30 cellular contexts compared by ENCODE assay signal in genomic region chr1:170556910-170557309, GRCh38. TPM values are rescaled to one million over a fixed set of nuclear protein-coding genes. Genes with fewer than 3 reads are reported as not detected.
DNase-seq lines count a peak whose midpoint lies in the region; ATAC-seq and TF ChIP-seq lines count a peak whose summit lies in the region.
"Had no signal": no experiment of that assay in that cellular context is flagged by ENCODE, and none has a peak within 500 bp of the region (broad histone marks: within the 10 kb centered on the region; RNA-seq: fewer than 3 reads in every experiment).

No MANE protein-coding gene starts in this region.

- H3K4me3 ChIP-seq in fibroblast of pulmonary artery (replicated peaks; ENCODE audit: low read depth, low read length), result no peak overlapping the region
- H3K4me3 ChIP-seq in skeletal muscle cell (ENCODE audit: low read depth, low read length), result no peak overlapping the region
- H3K4me3 ChIP-seq: breast epithelium, coronary artery, esophagus muscularis mucosa, K562, lung, pancreas had no signal

- no peak for ATAC-seq in HG02973 (IDR thresholded peaks at IDR 0.05; ENCODE audit: unreplicated experiment)
- ATAC-seq: effector memory CD8-positive, alpha-beta T cell; K562; pancreas; right cardiac atrium; stimulated activated effector memory CD8-positive, alpha-beta T cell treated with anti-CD3 and anti-CD28 coated beads, Interleukin-12 subunit alpha, Interleukin-12 subunit beta, amount 100 ng/mL, for 72 hours had no signal

- TF ChIP-seq CTCF in fibroblast of pulmonary artery (IDR thresholded peaks at IDR 0.05; ENCODE audit: low read length, missing control alignments), result no peak

- DNase-seq in HCEC 1CT (peak; percentile 81), amniotic epithelial cell (ENCODE audit: low read depth) (peak; percentile 26), fibroblast of pulmonary artery (ENCODE audit: low read depth) (peak; percentile 27), skeletal muscle cell (ENCODE audit: low read depth) (peak; percentile 65), A172 (ENCODE audit: low spot score) (no peak), NCI-H1105 treated with DMSO at 0.1 percent for 48 hours (lab: John Stamatoyannopoulos, UW) (no peak)
- DNase-seq: activated CD4-positive, alpha-beta memory T cell treated with anti-CD3 and anti-CD28 coated beads for 36 hours; activated CD4-positive, CD25-positive, alpha-beta regulatory T cell treated with anti-CD3 and anti-CD28 coated beads, Interleukin-2, amount 50 U/mL, for 72 hours; activated CD8-positive, alpha-beta memory T cell treated with anti-CD3 and anti-CD28 coated beads, Interleukin-2, amount 50 U/mL, for 48 hours; activated naive CD4-positive, alpha-beta T cell treated with anti-CD3 and anti-CD28 coated beads, Interleukin-2, amount 50 U/mL, for 16 hours; CD4-positive, alpha-beta T cell; effector memory CD8-positive, alpha-beta T cell; H7; head of caudate nucleus; NCI-H1417 treated with DMSO at 0.1 percent for 48 hours; NCI-H2107; NCI-H82; nephron progenitor cell; pancreas; right cardiac atrium; RPMI8226; stimulated activated CD4-positive, alpha-beta T cell treated with anti-CD3 and anti-CD28 coated beads, Interleukin-12 subunit alpha, Interleukin-12 subunit beta, amount 100 ng/mL, for 4 hours; stimulated activated CD4-positive, alpha-beta T cell treated with anti-CD3 and anti-CD28 coated beads, Interleukin-4, amount 100 ng/mL, for 24 hours had no signal

RNA-seq across cellular contexts. Expression of gene GORAB, which starts 24.9 kb away (rescaled TPM):
- total RNA-seq in A172 (2014; rRNA removed; shearing (Covaris generic)), result 14.6 and 21.1 TPM in 2 replicates

Comparison
In these comparisons a context has a peak if more than half of its experiments do, and no peak if none do; other contexts are left out.
1. DNase-seq: peak in HCEC 1CT (single experiment), amniotic epithelial cell (single experiment), fibroblast of pulmonary artery (single experiment) and skeletal muscle cell (single experiment); none in A172 (single experiment) and NCI-H1105 treated with DMSO at 0.1 percent for 48 hours (single experiment).